Comparison of ENCODE assay signal across 21 cellular contexts in the genomic region with DNA sequence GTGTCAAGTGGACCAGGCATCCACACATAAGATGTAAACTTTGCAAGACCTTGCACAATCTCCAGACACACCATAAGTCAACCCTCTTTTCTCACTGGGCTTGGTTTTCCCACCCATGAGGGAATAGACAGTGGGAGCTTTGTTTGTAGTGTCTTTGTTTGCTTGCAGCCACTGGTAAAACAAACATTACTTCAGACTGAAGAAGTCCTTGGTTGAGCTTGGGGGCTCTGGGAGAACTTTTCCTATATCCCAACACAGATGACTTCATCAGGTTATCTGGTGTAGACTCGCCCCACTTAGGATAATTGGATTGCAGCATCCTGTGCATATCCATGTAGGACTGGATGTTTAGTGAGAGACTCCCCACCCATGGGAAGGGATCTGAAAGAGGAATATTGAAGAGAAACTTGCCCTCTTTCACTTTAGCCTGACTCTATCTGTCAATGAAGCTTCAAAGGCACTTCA. TPM values are rescaled to one million over a fixed set of nuclear protein-coding genes. Genes with fewer than 3 reads are reported as not detected.
DNase-seq lines count a peak whose midpoint lies in the region; ATAC-seq lines count a peak whose summit lies in the region.
"Had no signal": no experiment of that assay in that cellular context is flagged by ENCODE, and none has a peak within 500 bp of the region (broad histone marks: within the 10 kb centered on the region; RNA-seq: fewer than 3 reads in every experiment).

No MANE protein-coding gene starts in this region.

- no peaks in the 10 kb centered on the region for H3K36me3 Mint-ChIP-seq in activated naive CD8-positive, alpha-beta T cell treated with anti-CD3 and anti-CD28 coated beads, Interleukin-2, amount 50 U/mL, for 24 hours (ENCODE audit: low read depth)
- H3K36me3 Mint-ChIP-seq: IgD-negative memory B cell, type B pancreatic cell had no signal

- ATAC-seq in HG03139 (IDR thresholded peaks at IDR 0.05; ENCODE audit: unreplicated experiment), result no peak
- no peak for ATAC-seq in activated naive CD8-positive, alpha-beta T cell treated with anti-CD3 and anti-CD28 coated beads, Interleukin-2, amount 50 U/mL, for 24 hours
- ATAC-seq: left lobe of liver had no signal

- no peak overlapping the region for H3K27ac Mint-ChIP-seq in activated naive CD8-positive, alpha-beta T cell treated with anti-CD3 and anti-CD28 coated beads, Interleukin-2, amount 50 U/mL, for 24 hours
- H3K27ac Mint-ChIP-seq: IgD-negative memory B cell, type B pancreatic cell had no signal

- H3K4me3 Mint-ChIP-seq in activated naive CD8-positive, alpha-beta T cell treated with anti-CD3 and anti-CD28 coated beads, Interleukin-2, amount 50 U/mL, for 24 hours, result no peak overlapping the region
- H3K4me3 Mint-ChIP-seq: IgD-negative memory B cell, neural crest cell, type B pancreatic cell had no signal

- DNase-seq in NCI-H146 (lab: John Stamatoyannopoulos, UW), result peak; percentile 48
- no peak for DNase-seq in NCI-H146 treated with DMSO at 0.1 percent for 48 hours (lab: John Stamatoyannopoulos, UW; ENCODE audit: unreplicated experiment)
- DNase-seq in NCI-H460 (ENCODE audit: extremely low read depth, low read depth), result peak; percentile 74
- DNase-seq in caudate nucleus (lab: John Stamatoyannopoulos, UW), result no peak
- DNase-seq in pons (ENCODE audit: low spot score), result peak; percentile 27
- no peak for DNase-seq in activated naive CD8-positive, alpha-beta T cell treated with anti-CD3 and anti-CD28 coated beads, Interleukin-2, amount 50 U/mL, for 24 hours
- DNase-seq in NCI-H226, result no peak
- DNase-seq: activated gamma-delta T cell; brain microvascular endothelial cell; NCI-H526; SIG-M5; stimulated activated CD4-positive, alpha-beta T cell treated with anti-CD3 and anti-CD28 coated beads, Interleukin-4, amount 100 ng/mL, for 24 hours; T-helper 2 cell had no signal

- H3K27ac ChIP-seq in caudate nucleus (ENCODE audit: low read depth, low read length), result peak overlapping the region; percentile 1
- H3K27ac ChIP-seq: brain microvascular endothelial cell, coronary artery, VCaP had no signal

- no peaks in the 10 kb centered on the region for H3K4me1 Mint-ChIP-seq in activated naive CD8-positive, alpha-beta T cell treated with anti-CD3 and anti-CD28 coated beads, Interleukin-2, amount 50 U/mL, for 24 hours

- H3K9me3 Mint-ChIP-seq in activated naive CD8-positive, alpha-beta T cell treated with anti-CD3 and anti-CD28 coated beads, Interleukin-2, amount 50 U/mL, for 24 hours, result no peaks in the 10 kb centered on the region
- H3K9me3 Mint-ChIP-seq: IgD-negative memory B cell, neural crest cell, type B pancreatic cell had no signal

- peaks cover 35% of the 10 kb centered on the region for H3K27me3 Mint-ChIP-seq in activated naive CD8-positive, alpha-beta T cell treated with anti-CD3 and anti-CD28 coated beads, Interleukin-2, amount 50 U/mL, for 24 hours

RNA-seq across cellular contexts. Expression of gene ADGRV1, which starts 11.5 kb away (rescaled TPM):
- 1.8 TPM in 2 replicates for total RNA-seq in NCI-H460 (2014; rRNA removed; shearing (Covaris generic))
- polyA plus RNA-seq in NCI-H460 (2014; cell fraction: nucleus; rRNA removed), result 1.5 and 2.7 TPM in 2 replicates
- total RNA-seq: A172 had no signal
- polyA plus RNA-seq: IgD-negative memory B cell had no signal

RNA-seq across cellular contexts. Expression of gene LYSMD3, which starts 17.7 kb away (rescaled TPM):
- 13.2 and 15.1 TPM in 2 replicates for total RNA-seq in NCI-H460 (2014; rRNA removed; shearing (Covaris generic))
- polyA plus RNA-seq in NCI-H460 (2014; cell fraction: nucleus; rRNA removed), result 11.0 and 11.7 TPM in 2 replicates

Comparison
In these comparisons a context has a peak if more than half of its experiments do, and no peak if none do; other contexts are left out.
1. DNase-seq: peak in NCI-H146 (single experiment), NCI-H460 (single experiment) and pons (single experiment); none in NCI-H146 treated with DMSO at 0.1 percent for 48 hours (single experiment), caudate nucleus (0 of 61), activated naive CD8-positive, alpha-beta T cell treated with anti-CD3 and anti-CD28 coated beads, Interleukin-2, amount 50 U/mL, for 24 hours (single experiment) and NCI-H226 (single experiment).